In the genomic region with DNA sequence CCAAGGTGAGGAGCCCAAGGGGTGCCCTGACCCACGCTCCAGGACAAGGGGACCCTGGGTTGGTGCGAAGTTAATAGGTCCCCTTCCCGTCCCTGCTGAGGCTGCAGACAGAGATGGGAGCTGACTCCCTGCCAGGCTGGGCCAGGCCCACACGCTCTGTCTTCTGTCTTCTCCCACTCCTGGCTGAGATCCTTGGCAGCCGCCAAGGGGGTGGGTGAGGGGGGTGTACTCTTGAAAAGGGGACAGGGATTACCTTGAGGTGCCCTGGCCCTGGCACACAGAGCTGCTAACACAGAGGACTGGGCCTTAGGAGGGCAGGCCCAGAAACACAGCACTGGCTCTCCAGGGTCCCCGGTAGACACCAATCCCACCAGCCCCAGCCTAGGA, we compare ENCODE assay signal across 19 cellular contexts. TPM values are rescaled to one million over a fixed set of nuclear protein-coding genes. Genes with fewer than 3 reads are reported as not detected.
DNase-seq lines count a peak whose midpoint lies in the region; ATAC-seq, FAIRE-seq and TF ChIP-seq lines count a peak whose summit lies in the region.
"Had no signal": no experiment of that assay in that cellular context is flagged by ENCODE, and none has a peak within 500 bp of the region (broad histone marks: within the 10 kb centered on the region; RNA-seq: fewer than 3 reads in every experiment).

No MANE protein-coding gene starts in this region.

- intact Hi-C loops in Right ventricle myocardium superior (cut with DNase I) (no loop called here), cardiac septum (cut with DNase I) (no loop called here), uterus (cut with DNase I; ENCODE audit: low total_unique reads) (no loop called here)

- H4K5ac ChIP-seq in H1 (ENCODE audit: insufficient read length, low read depth, low read length) = no peak overlapping the region

- H2AFZ ChIP-seq in H1 (ENCODE audit: low read length) (no peak overlapping the region), neuronal stem cell (ENCODE audit: low read length) (no peak overlapping the region)

- H3K36me3 ChIP-seq in H1 (ENCODE audit: control insufficient read depth in 2 of 4, insufficient read depth in 4 of 4, low read length in 3 of 4) = no peaks in the 10 kb centered on the region; a peak in 2 of 8 replicates
- no peaks in the 10 kb centered on the region for H3K36me3 ChIP-seq in neuronal stem cell (replicated peaks in 1 of 2; ENCODE audit: control insufficient read depth in 2 of 2, insufficient read depth in 2 of 2, low read length in 2 of 2)
- no peaks in the 10 kb centered on the region for H3K36me3 ChIP-seq in uterus

- no peak overlapping the region for H2AK5ac ChIP-seq in H1 (ENCODE audit: low read depth, low read length)
- H2AK5ac ChIP-seq in neuronal stem cell (ENCODE audit: low read depth, low read length) = no peak overlapping the region

- H3K4me2 ChIP-seq in H1 (ENCODE audit: insufficient read depth in 1 of 2, low read depth in 2 of 2, low read length in 2 of 2) = no peak overlapping the region
- H3K4me2 ChIP-seq in neuronal stem cell (ENCODE audit: insufficient read depth, low read length, poor library complexity, severe bottlenecking) = no peak overlapping the region

- H4K20me1 ChIP-seq in H1 (replicated peaks in 1 of 2; ENCODE audit: control insufficient read depth in 1 of 2, insufficient read depth in 2 of 2, low read length in 2 of 2) = peaks cover 3 to 5% of the 10 kb centered on the region in 2 experiments

- H3K27ac ChIP-seq in H1 (ENCODE audit: low read depth, low read length) (no peak overlapping the region), neuronal stem cell (replicated peaks; ENCODE audit: low read length) (no peak overlapping the region), uterus (peak overlapping the region; percentile 18 to 42)
- H3K27ac ChIP-seq: HL-60 had no signal

- H3K9ac ChIP-seq in H1 (replicated peaks in 1 of 4; ENCODE audit: extremely low read depth in 1 of 4, low read depth in 3 of 4, low read length in 3 of 4) (no peak overlapping the region), neuronal stem cell (ENCODE audit: low read depth, low read length, poor library complexity) (peak overlapping the region; percentile 30)

- no peak overlapping the region for H3K4me3 ChIP-seq in H1 (ENCODE audit: extremely low read depth in 1 of 4, insufficient read depth in 2 of 4, low read depth in 3 of 4, low read length in 4 of 4)
- H3K4me3 ChIP-seq in neuronal stem cell (ENCODE audit: low read length in 2 of 2) = no peak overlapping the region
- H3K4me3 ChIP-seq in uterus = no peak overlapping the region
- H3K4me3 ChIP-seq: pancreas had no signal

- H3K56ac ChIP-seq in H1 (replicated peaks; ENCODE audit: insufficient read length, low read depth, low read length) = no peak overlapping the region

- H4K8ac ChIP-seq in H1 (ENCODE audit: extremely low read depth, insufficient read depth, low read length) (peak overlapping the region; percentile 95), neuronal stem cell (ENCODE audit: low read depth, low read length) (no peak overlapping the region)

- no peak overlapping the region for H2BK20ac ChIP-seq in H1 (ENCODE audit: low read length)

- DNase-seq in Right ventricle myocardium superior = no peak
- DNase-seq in cardiac septum (ENCODE audit: low spot score) = no peak
- no peak for DNase-seq in H1 (ENCODE audit: low read depth in 1 of 2, low spot score in 2 of 2)
- DNase-seq in neuronal stem cell (ENCODE audit: low spot score) = no peak
- DNase-seq in uterus = peak; percentile 44 to 54
- no peak for DNase-seq in AG20443 (ENCODE audit: low spot score)
- DNase-seq in NCI-H510A (lab: John Stamatoyannopoulos, UW) = no peak
- DNase-seq: activated CD4-positive, alpha-beta T cell treated with anti-CD3 and anti-CD28 coated beads, Interleukin-2, amount 50 U/mL, for 48 hours; CD4-positive, CD25-positive, alpha-beta regulatory T cell; central memory CD4-positive, alpha-beta T cell; DMS79; effector CD8-positive, alpha-beta T cell; kidney; NCI-H774 had no signal

- TF ChIP-seq RAD21 in H1 (IDR thresholded peaks at IDR 0.05 in 1 of 2, conservative IDR thresholded peaks at IDR 0.05 in 1 of 2; ENCODE audit: low read depth in 2 of 2, low read length in 2 of 2) = no peak

- no peaks in the 10 kb centered on the region for H3K9me3 ChIP-seq in H1 (ENCODE audit: insufficient read depth in 2 of 2, low read depth in 1 of 2, low read length in 1 of 2)
- H3K9me3 ChIP-seq in neuronal stem cell (replicated peaks in 1 of 2; ENCODE audit: control insufficient read depth in 2 of 2, insufficient read depth in 1 of 2, low read depth in 1 of 2, low read length in 2 of 2) = no peaks in the 10 kb centered on the region
- no peaks in the 10 kb centered on the region for H3K9me3 ChIP-seq in uterus
- H3K9me3 ChIP-seq: pancreas had no signal

- CTCF ChIA-PET in H1 (lab: Charles Lee; ENCODE audit: partially characterized antibody) = interaction anchor here (0.6 to 16.9 kb wide), 24 partner anchors 8 to 311 kb away, joined by 3 to 170 read pairs (median 3); no protein-coding TSS in a partner anchor

- H3K14ac ChIP-seq in H1 (ENCODE audit: insufficient read length) = no peak overlapping the region
- no peak overlapping the region for H3K14ac ChIP-seq in neuronal stem cell (ENCODE audit: low read length)

- H3K18ac ChIP-seq in H1 (ENCODE audit: extremely low read depth, low read length) (no peak overlapping the region), neuronal stem cell (ENCODE audit: low read length) (peak overlapping the region; percentile 70)

- TF ChIP-seq POLR2A in H1 (IDR thresholded peaks at IDR 0.05; ENCODE audit: control extremely low read depth in 1 of 2, low read depth in 2 of 2, low read length in 2 of 2) (no peak), uterus (IDR thresholded peaks at IDR 0.05) (no peak)

- H3K79me2 ChIP-seq in H1 (ENCODE audit: control insufficient read depth in 1 of 2, insufficient read depth in 2 of 2, low read length in 2 of 2) = no peaks in the 10 kb centered on the region

- no peak for TF ChIP-seq EP300 in H1 (IDR thresholded peaks at IDR 0.05; ENCODE audit: borderline replicate concordance in 1 of 2, low read depth in 2 of 2, low read length in 2 of 2)

- 82% methylated on average over 6 of the region's 6 CpGs; no CpG with 5 or more reads in 1 of the 2 experiments for WGBS in H1 (ENCODE audit: extremely low coverage in 1 of 2, insufficient coverage in 1 of 2, insufficient read length in 1 of 2, insufficient replicate concordance in 2 of 2, low coverage in 1 of 2, low lambda C conversion rate in 2 of 2, missing lambda C conversion rate in 1 of 2), 2 experiments
- no CpG with 5 or more reads among the region's 6 CpGs for WGBS in neuronal stem cell (ENCODE audit: extremely low coverage in 2 of 2, insufficient read length in 2 of 2, insufficient replicate concordance in 1 of 2), 2 donors

- no peak for TF ChIP-seq CTCF in H1 (IDR thresholded peaks at IDR 0.05; ENCODE audit: control extremely low read depth in 1 of 3, insufficient read depth in 1 of 3, low read depth in 1 of 3, low read length in 3 of 3)
- TF ChIP-seq CTCF in uterus (IDR thresholded peaks at IDR 0.05) = peak in 1 of 4 experiments; percentile 1

- H3K79me1 ChIP-seq in H1 (ENCODE audit: low read depth, low read length) (no peaks in the 10 kb centered on the region), neuronal stem cell (ENCODE audit: low read depth, low read length) (no peaks in the 10 kb centered on the region)

- no peak overlapping the region for H3K4ac ChIP-seq in H1 (replicated peaks; ENCODE audit: insufficient read length, low read depth, low read length)
- no peak overlapping the region for H3K4ac ChIP-seq in neuronal stem cell (ENCODE audit: low read length)

- H3K4me1 ChIP-seq in H1 (replicated peaks in 1 of 4; ENCODE audit: control insufficient read depth in 3 of 4, insufficient read depth in 4 of 4, low read length in 3 of 4) (peaks cover 0 to 7% (median 3%) of the 10 kb centered on the region in 4 experiments; a peak in 3 of 7 replicates), neuronal stem cell (ENCODE audit: control insufficient read depth in 2 of 2, insufficient read depth in 1 of 2, low read depth in 1 of 2, low read length in 2 of 2) (peaks cover 3 to 6% of the 10 kb centered on the region in 2 donors), uterus (no peaks in the 10 kb centered on the region)

- H3K23ac ChIP-seq in H1 (ENCODE audit: insufficient read length) (no peak overlapping the region), neuronal stem cell (ENCODE audit: low read depth, low read length, poor library complexity) (peak overlapping the region; percentile 67)

- no peak for FAIRE-seq in H1 (lab: Jason Lieb, UNC)
- FAIRE-seq: kidney, pancreas, small intestine had no signal

- H2BK12ac ChIP-seq in H1 (ENCODE audit: low read depth, low read length) (no peak overlapping the region), neuronal stem cell (ENCODE audit: low read length) (no peak overlapping the region)

- POLR2A ChIA-PET in H1 (lab: Charles Lee; ENCODE audit: partially characterized antibody) = interaction anchor here (0.8 to 1.3 kb wide), 2 partner anchors 34 to 61 kb away, joined by 3 to 4 read pairs; no protein-coding TSS in a partner anchor

- H3K27me3 ChIP-seq in H1 (replicated peaks in 1 of 4; ENCODE audit: control insufficient read depth in 3 of 4, extremely low read depth in 1 of 4, insufficient read depth in 3 of 4, low read length in 3 of 4) (no peaks in the 10 kb centered on the region; a peak in 1 of 7 replicates), neuronal stem cell (ENCODE audit: control insufficient read depth in 3 of 3, insufficient read depth in 3 of 3, low read depth in 1 of 3, low read length in 3 of 3) (no peaks in the 10 kb centered on the region), uterus (no peaks in the 10 kb centered on the region)
- H3K27me3 ChIP-seq: pancreas had no signal

- H2BK15ac ChIP-seq in H1 (ENCODE audit: low read length) (0 out of 2 replicates have a peak overlapping the region, but pooled peaks have one; percentile 72), neuronal stem cell (ENCODE audit: low read length) (peak overlapping the region; percentile 46)

- ATAC-seq in Right ventricle myocardium superior (ENCODE audit: poor library complexity) (peak; percentile 16), HG03521 (IDR thresholded peaks at IDR 0.05; ENCODE audit: unreplicated experiment) (no peak)
- ATAC-seq: pancreas had no signal

- H2BK120ac ChIP-seq in H1 (replicated peaks; ENCODE audit: low read depth, low read length) (no peak overlapping the region), neuronal stem cell (ENCODE audit: low read depth, low read length) (no peak overlapping the region)

- H2BK5ac ChIP-seq in H1 (ENCODE audit: low read depth, low read length) = no peak overlapping the region
- peak overlapping the region; percentile 70 for H2BK5ac ChIP-seq in neuronal stem cell (ENCODE audit: low read length)

- H4K91ac ChIP-seq in H1 (replicated peaks; ENCODE audit: insufficient read length, low read length) = peak overlapping the region; percentile 74
- H4K91ac ChIP-seq in neuronal stem cell (ENCODE audit: low read depth, low read length, poor library complexity) = no peak overlapping the region

- no peaks in the 10 kb centered on the region for H3K23me2 ChIP-seq in H1 (ENCODE audit: low read depth, low read length)

RNA-seq across cellular contexts. Expression of a gene that starts 11.0 kb away (rescaled TPM):
- total RNA-seq in Right ventricle myocardium superior (not detected), cardiac septum (not detected), uterus (1 to 10 TPM in 1 of 4 donors, not detected in 3; 1.1 TPM)
- total RNA-seq in H1 (2021; fragmentation: NEBNext Ultra II Directional; extraction: Animal tissue kit (Norgen Biotek cat#: 25700)) = 0.09 TPM in 1 of 2 replicates, not detected in the other
- polyA plus RNA-seq in H1 (2011; rRNA removed) = not detected in 2 replicates
- polyA plus RNA-seq in H1 (2011; cell fraction: cytosol; rRNA removed) = not detected
- not detected for polyA plus RNA-seq in H1 (2011; cell fraction: nucleus; rRNA removed)
- polyA plus RNA-seq in H1 (2012, experiment 1 of 2) = not detected in 4 replicates
- not detected for polyA plus RNA-seq in H1 (2012, experiment 2 of 2)
- not detected for polyA plus RNA-seq in H1 (2013, experiment 1 of 2)
- polyA plus RNA-seq in H1 (2013, experiment 2 of 2) = 0.29 TPM
- polyA minus RNA-seq in H1 (2011; rRNA and poly(A)+ RNA removed) = not detected in 2 replicates
- polyA minus RNA-seq in H1 (2011; cell fraction: cytosol; rRNA and poly(A)+ RNA removed) = not detected
- not detected for polyA minus RNA-seq in H1 (2011; cell fraction: nucleus; rRNA and poly(A)+ RNA removed)
- 0.21 TPM for polyA plus RNA-seq in neuronal stem cell (2013, experiment 1 of 2)
- polyA plus RNA-seq in neuronal stem cell (2013, experiment 2 of 2) = not detected
- polyA plus RNA-seq: CD4-positive, CD25-positive, alpha-beta regulatory T cell had no signal

RNA-seq across cellular contexts. Expression of a gene that starts 17.6 kb away (rescaled TPM):
- total RNA-seq in Right ventricle myocardium superior = 11.6 TPM
- total RNA-seq in cardiac septum = 14.3 TPM
- total RNA-seq in H1 (2021; fragmentation: NEBNext Ultra II Directional; extraction: Animal tissue kit (Norgen Biotek cat#: 25700)) = 23.5 and 25.1 TPM in 2 replicates
- polyA plus RNA-seq in H1 (2011; rRNA removed) = 24.4 and 30.8 TPM in 2 replicates
- polyA plus RNA-seq in H1 (2011; cell fraction: cytosol; rRNA removed) = 24.6 TPM
- polyA plus RNA-seq in H1 (2011; cell fraction: nucleus; rRNA removed) = 22.1 TPM
- polyA plus RNA-seq in H1 (2012, experiment 1 of 2) = 16.3 to 23.1 TPM (median 20.7 TPM) in 4 replicates
- polyA plus RNA-seq in H1 (2012, experiment 2 of 2) = 23.1 TPM
- 16.3 TPM for polyA plus RNA-seq in H1 (2013, experiment 1 of 2)
- polyA plus RNA-seq in H1 (2013, experiment 2 of 2) = 16.6 TPM
- polyA minus RNA-seq in H1 (2011; rRNA and poly(A)+ RNA removed) = 4.3 and 4.8 TPM in 2 replicates
- 16.7 TPM for polyA minus RNA-seq in H1 (2011; cell fraction: cytosol; rRNA and poly(A)+ RNA removed)
- 5.9 TPM for polyA minus RNA-seq in H1 (2011; cell fraction: nucleus; rRNA and poly(A)+ RNA removed)
- polyA plus RNA-seq in neuronal stem cell (2013, experiment 1 of 2) = 12.5 TPM
- 12.8 TPM for polyA plus RNA-seq in neuronal stem cell (2013, experiment 2 of 2)
- 10 to 100 TPM; 12.1 to 32.5 (median 20.4) TPM for total RNA-seq in uterus

RNA-seq across cellular contexts. Expression of a gene that starts 29.3 kb away (rescaled TPM):
- total RNA-seq in Right ventricle myocardium superior = not detected
- total RNA-seq in cardiac septum = not detected
- not detected in 2 replicates for total RNA-seq in H1 (2021; fragmentation: NEBNext Ultra II Directional; extraction: Animal tissue kit (Norgen Biotek cat#: 25700))
- polyA plus RNA-seq in H1 (2011; rRNA removed) = not detected in 2 replicates
- polyA plus RNA-seq in H1 (2011; cell fraction: cytosol; rRNA removed) = not detected
- polyA plus RNA-seq in H1 (2011; cell fraction: nucleus; rRNA removed) = not detected
- not detected in 4 replicates for polyA plus RNA-seq in H1 (2012, experiment 1 of 2)
- polyA plus RNA-seq in H1 (2012, experiment 2 of 2) = not detected
- not detected for polyA plus RNA-seq in H1 (2013, experiment 1 of 2)
- polyA plus RNA-seq in H1 (2013, experiment 2 of 2) = not detected
- not detected in 2 replicates for polyA minus RNA-seq in H1 (2011; rRNA and poly(A)+ RNA removed)
- not detected for polyA minus RNA-seq in H1 (2011; cell fraction: cytosol; rRNA and poly(A)+ RNA removed)
- polyA minus RNA-seq in H1 (2011; cell fraction: nucleus; rRNA and poly(A)+ RNA removed) = not detected
- polyA plus RNA-seq in neuronal stem cell (2013, experiment 1 of 2) = not detected
- polyA plus RNA-seq in neuronal stem cell (2013, experiment 2 of 2) = not detected
- not detected for total RNA-seq in uterus
- total RNA-seq: A673; CD4-positive, CD25-positive, alpha-beta regulatory T cell; kidney had no signal
- polyA plus RNA-seq: CD4-positive, CD25-positive, alpha-beta regulatory T cell had no signal

RNA-seq across cellular contexts. Expression of a gene that starts 48.6 kb away (rescaled TPM):
- total RNA-seq in Right ventricle myocardium superior (not detected), cardiac septum (not detected), uterus (not detected)
- not detected in 2 replicates for total RNA-seq in H1 (2021; fragmentation: NEBNext Ultra II Directional; extraction: Animal tissue kit (Norgen Biotek cat#: 25700))
- polyA plus RNA-seq in H1 (2011; rRNA removed) = not detected in 2 replicates
- polyA plus RNA-seq in H1 (2011; cell fraction: cytosol; rRNA removed) = not detected
- polyA plus RNA-seq in H1 (2011; cell fraction: nucleus; rRNA removed) = not detected
- not detected in 4 replicates for polyA plus RNA-seq in H1 (2012, experiment 1 of 2)
- not detected for polyA plus RNA-seq in H1 (2012, experiment 2 of 2)
- polyA plus RNA-seq in H1 (2013, experiment 1 of 2) = not detected
- not detected for polyA plus RNA-seq in H1 (2013, experiment 2 of 2)
- not detected in 2 replicates for polyA minus RNA-seq in H1 (2011; rRNA and poly(A)+ RNA removed)
- polyA minus RNA-seq in H1 (2011; cell fraction: cytosol; rRNA and poly(A)+ RNA removed) = not detected
- polyA minus RNA-seq in H1 (2011; cell fraction: nucleus; rRNA and poly(A)+ RNA removed) = not detected
- not detected for polyA plus RNA-seq in neuronal stem cell (2013, experiment 1 of 2)
- not detected for polyA plus RNA-seq in neuronal stem cell (2013, experiment 2 of 2)
- total RNA-seq: A673; CD4-positive, CD25-positive, alpha-beta regulatory T cell; kidney had no signal
- polyA plus RNA-seq: CD4-positive, CD25-positive, alpha-beta regulatory T cell; small intestine had no signal

Comparison
In these comparisons a context has a peak if more than half of its experiments do, and no peak if none do; other contexts are left out.
1. DNase-seq: peak in uterus (2 of 2); none in Right ventricle myocardium superior (single experiment), cardiac septum (single experiment), H1 (0 of 2), neuronal stem cell (single experiment), AG20443 (single experiment) and NCI-H510A (single experiment).
2. H3K27ac ChIP-seq: peak in uterus (2 of 2); none in H1 (single experiment) and neuronal stem cell (single experiment).